1 cellular context compared by ENCODE assay signal in the genomic region with DNA sequence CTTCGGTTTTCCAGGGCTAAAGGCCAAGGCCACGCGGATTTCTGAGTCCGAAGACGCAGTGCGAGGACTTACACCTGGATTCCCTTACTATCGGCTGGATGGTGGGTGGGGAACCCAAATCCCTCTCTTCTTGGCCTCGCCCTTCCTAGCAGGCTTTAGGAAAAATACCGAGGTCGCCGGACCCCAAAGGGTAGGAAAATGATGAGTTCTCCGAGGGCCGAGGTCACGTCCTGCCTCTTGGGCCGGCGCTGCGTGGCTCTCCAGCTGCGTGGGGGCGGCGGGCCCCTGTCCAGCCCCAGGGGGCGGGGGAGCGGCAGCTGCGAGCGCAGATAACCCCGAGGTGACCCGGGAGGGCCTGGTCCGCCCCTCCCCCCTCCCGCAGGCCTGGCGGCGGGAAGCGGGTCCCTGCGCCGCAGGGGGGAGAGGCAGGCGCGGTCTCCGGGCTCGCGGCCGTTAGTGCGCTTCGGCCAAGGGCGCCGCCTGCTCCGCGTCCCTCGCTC.
TF ChIP-seq lines count a peak whose summit lies in the region.

No MANE protein-coding gene starts in this region.

TF ChIP-seq in GM23338, 12 proteins besides CTCF, POLR2A, EP300 and RAD21 (continued from another document):
- no peak for TF ChIP-seq ZNF331 (CRISPR knock-in tag; IDR thresholded peaks at IDR 0.05; ENCODE audit: low read depth)
- no peak for TF ChIP-seq NANOG (IDR thresholded peaks at IDR 0.05; ENCODE audit: borderline replicate concordance)
- no peak for TF ChIP-seq JUNB (IDR thresholded peaks at IDR 0.05; ENCODE audit: unreplicated experiment)
- TF ChIP-seq ETS1 (IDR thresholded peaks at IDR 0.05): no peak
- no peak for TF ChIP-seq ZNF462 (CRISPR knock-in tag; IDR thresholded peaks at IDR 0.05)
- TF ChIP-seq, protein P1, sequence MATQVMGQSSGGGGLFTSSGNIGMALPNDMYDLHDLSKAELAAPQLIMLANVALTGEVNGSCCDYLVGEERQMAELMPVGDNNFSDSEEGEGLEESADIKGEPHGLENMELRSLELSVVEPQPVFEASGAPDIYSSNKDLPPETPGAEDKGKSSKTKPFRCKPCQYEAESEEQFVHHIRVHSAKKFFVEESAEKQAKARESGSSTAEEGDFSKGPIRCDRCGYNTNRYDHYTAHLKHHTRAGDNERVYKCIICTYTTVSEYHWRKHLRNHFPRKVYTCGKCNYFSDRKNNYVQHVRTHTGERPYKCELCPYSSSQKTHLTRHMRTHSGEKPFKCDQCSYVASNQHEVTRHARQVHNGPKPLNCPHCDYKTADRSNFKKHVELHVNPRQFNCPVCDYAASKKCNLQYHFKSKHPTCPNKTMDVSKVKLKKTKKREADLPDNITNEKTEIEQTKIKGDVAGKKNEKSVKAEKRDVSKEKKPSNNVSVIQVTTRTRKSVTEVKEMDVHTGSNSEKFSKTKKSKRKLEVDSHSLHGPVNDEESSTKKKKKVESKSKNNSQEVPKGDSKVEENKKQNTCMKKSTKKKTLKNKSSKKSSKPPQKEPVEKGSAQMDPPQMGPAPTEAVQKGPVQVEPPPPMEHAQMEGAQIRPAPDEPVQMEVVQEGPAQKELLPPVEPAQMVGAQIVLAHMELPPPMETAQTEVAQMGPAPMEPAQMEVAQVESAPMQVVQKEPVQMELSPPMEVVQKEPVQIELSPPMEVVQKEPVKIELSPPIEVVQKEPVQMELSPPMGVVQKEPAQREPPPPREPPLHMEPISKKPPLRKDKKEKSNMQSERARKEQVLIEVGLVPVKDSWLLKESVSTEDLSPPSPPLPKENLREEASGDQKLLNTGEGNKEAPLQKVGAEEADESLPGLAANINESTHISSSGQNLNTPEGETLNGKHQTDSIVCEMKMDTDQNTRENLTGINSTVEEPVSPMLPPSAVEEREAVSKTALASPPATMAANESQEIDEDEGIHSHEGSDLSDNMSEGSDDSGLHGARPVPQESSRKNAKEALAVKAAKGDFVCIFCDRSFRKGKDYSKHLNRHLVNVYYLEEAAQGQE (IDR thresholded peaks at IDR 0.05; ENCODE audit: unreplicated experiment): no peak
- TF ChIP-seq ZNF114 (CRISPR knock-in tag; IDR thresholded peaks at IDR 0.05): no peak
- no peak for TF ChIP-seq STAT1 (IDR thresholded peaks at IDR 0.05; ENCODE audit: unreplicated experiment)
- TF ChIP-seq POLR2AphosphoS5 (IDR thresholded peaks at IDR 0.05; ENCODE audit: low read depth): no peak
